ENCODE assay signal across 8 cellular contexts in the genomic region with DNA sequence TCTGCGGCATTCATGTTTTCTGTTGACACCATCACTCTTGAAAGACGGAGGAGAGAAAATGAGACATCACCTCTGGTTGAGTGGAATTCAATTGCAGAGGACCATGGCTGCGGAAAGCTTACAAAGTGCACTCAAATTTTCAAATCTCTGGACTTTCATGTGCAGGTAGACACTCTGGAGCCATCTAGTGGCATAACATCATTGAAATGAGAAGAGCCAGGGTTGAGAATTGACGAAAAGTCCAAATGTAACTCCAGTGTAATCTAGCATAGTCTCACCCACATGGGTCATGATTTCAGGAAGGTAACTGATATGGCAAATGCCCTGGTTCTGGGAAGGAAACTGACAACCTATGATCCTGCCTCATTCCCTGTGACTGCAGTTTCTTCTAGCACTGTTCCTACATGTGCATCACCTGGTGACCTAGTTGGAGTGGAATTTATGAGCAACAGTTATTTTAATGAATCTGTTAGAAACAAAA.
A peak's percentile ranks its signal among the peaks of the same experiment; 100 is the strongest.
DNase-seq lines count a peak whose midpoint lies in the region; ATAC-seq and TF ChIP-seq lines count a peak whose summit lies in the region.

No MANE protein-coding gene starts in this region.

- H3K4me1 ChIP-seq in A673 (ENCODE audit: insufficient read depth, low read length, poor library complexity, severe bottlenecking) = no peaks in the 10 kb centered on the region
- no peaks in the 10 kb centered on the region for H3K4me1 ChIP-seq in colonic mucosa
- peaks cover 27% of the 10 kb centered on the region for H3K4me1 ChIP-seq in osteoblast (ENCODE audit: insufficient read depth, low read length)

- TF ChIP-seq CTCF in A673 (conservative IDR thresholded peaks at IDR 0.05; ENCODE audit: low read depth, low read length) = peak; percentile 99
- peak; percentile 12 for TF ChIP-seq CTCF in colonic mucosa (IDR thresholded peaks at IDR 0.05)
- peak; percentile 71 for TF ChIP-seq CTCF in osteoblast (IDR thresholded peaks at IDR 0.05; ENCODE audit: extremely low read depth, low read depth, low read length)

- POLR2A ChIA-PET in A673 (lab: Charles Lee; ENCODE audit: low non-redundant PET) = no interaction called here

- H3K4me2 ChIP-seq in osteoblast (ENCODE audit: insufficient read depth, low read length) = no peak overlapping the region

- H3K4me3 ChIP-seq in A673 (ENCODE audit: low read depth, low read length, poor library complexity, severe bottlenecking) (no peak overlapping the region), colonic mucosa (no peak overlapping the region), osteoblast (ENCODE audit: insufficient read depth, low read length) (no peak overlapping the region)

- H2AFZ ChIP-seq in osteoblast (ENCODE audit: low read length) = no peak overlapping the region

- peak; percentile 45 for ATAC-seq in GM18511 (IDR thresholded peaks at IDR 0.05; ENCODE audit: unreplicated experiment)

- BruUV-seq in A673 (replicated peaks; lab: Mats Ljungman, UMichigan) = no TSS peak

- DNase-seq in A673 (ENCODE audit: low spot score) (peak; percentile 90), NCI-H345 (lab: John Stamatoyannopoulos, UW) (peak; percentile 37), colonic mucosa (no peak), osteoblast (ENCODE audit: insufficient read length, low spot score, missing footprints) (peak; percentile 42), posterior vena cava (ENCODE audit: low spot score) (no peak), GDM1 (lab: John Stamatoyannopoulos, UW) (no peak), mesenteric fat pad (ENCODE audit: low spot score) (no peak)

- no peak overlapping the region for H3K27ac ChIP-seq in A673 (ENCODE audit: low read depth, low read length, poor library complexity, severe bottlenecking)
- H3K27ac ChIP-seq in colonic mucosa = no peak overlapping the region
- peak overlapping the region; percentile 75 for H3K27ac ChIP-seq in osteoblast (ENCODE audit: low read depth, low read length)

- CTCF ChIA-PET in A673 (lab: Charles Lee) = interaction anchor here (0.6 to 3.6 kb wide), 6 partner anchors 170 to 1634 kb away, joined by 3 to 45 read pairs (median 4); partner anchors contain the start of gene BDNF

- no peak overlapping the region for H3K9ac ChIP-seq in colonic mucosa (ENCODE audit: low read depth in 2 of 2, low read length in 2 of 2)

- no peaks in the 10 kb centered on the region for H4K20me1 ChIP-seq in osteoblast (ENCODE audit: insufficient read depth, low read length)

- H3K9me3 ChIP-seq in A673 (ENCODE audit: low read depth, low read length, poor library complexity, severe bottlenecking) = no peaks in the 10 kb centered on the region
- H3K9me3 ChIP-seq in colonic mucosa = no peaks in the 10 kb centered on the region
- no peaks in the 10 kb centered on the region for H3K9me3 ChIP-seq in osteoblast (ENCODE audit: low read depth, low read length)

- intact Hi-C loops in A673 (cut with micrococcal nuclease; ENCODE audit: unreplicated experiment) = loop anchor here (1.0 to 2.0 kb wide), 4 partner anchors 168 to 1630 kb away; no protein-coding TSS in a partner anchor
- intact Hi-C loops in colonic mucosa (cut with DNase I) = no loop called here
- intact Hi-C loops in posterior vena cava (cut with DNase I) = no loop called here

- H3K27me3 ChIP-seq in A673 (replicated peaks; ENCODE audit: insufficient read depth, low read depth, low read length, poor library complexity) (peaks cover 35% of the 10 kb centered on the region), colonic mucosa (no peaks in the 10 kb centered on the region), osteoblast (ENCODE audit: insufficient read depth, low read length) (no peaks in the 10 kb centered on the region)

- H3K36me3 ChIP-seq in A673 (ENCODE audit: insufficient read depth, low read length, poor library complexity, severe bottlenecking) = no peaks in the 10 kb centered on the region
- no peaks in the 10 kb centered on the region for H3K36me3 ChIP-seq in colonic mucosa
- no peaks in the 10 kb centered on the region for H3K36me3 ChIP-seq in osteoblast (ENCODE audit: insufficient read depth, low read length)

- H3K79me2 ChIP-seq in osteoblast (ENCODE audit: insufficient read depth, low read length) = no peaks in the 10 kb centered on the region

Comparison
In these comparisons a context has a peak if more than half of its experiments do, and no peak if none do; other contexts are left out.
1. DNase-seq: peak in A673 (single experiment), NCI-H345 (single experiment) and osteoblast (single experiment); none in colonic mucosa (single experiment), posterior vena cava (single experiment), GDM1 (single experiment) and mesenteric fat pad (single experiment).
2. CTCF ChIP-seq: peak in every context shown above with its lines; median percentile 99 in A673; 71 in osteoblast; 12 in colonic mucosa.